8 cellular contexts compared by ENCODE assay signal in genomic region chr12:132189378-132190011, GRCh38. TPM values are rescaled to one million over a fixed set of nuclear protein-coding genes. Genes with fewer than 3 reads are reported as not detected.
DNase-seq lines count a peak whose midpoint lies in the region; ATAC-seq and TF ChIP-seq lines count a peak whose summit lies in the region.

No MANE protein-coding gene starts in this region.

- POLR2A ChIA-PET in CD4-positive, alpha-beta T cell (lab: Charles Lee): interaction anchor here (0.9 to 2.4 kb wide), 7 partner anchors 10 to 640 kb away, joined by 3 to 35 read pairs (median 4); no protein-coding TSS in a partner anchor
- POLR2A ChIA-PET in PC-9 (lab: Charles Lee; ENCODE audit: unreplicated experiment): interaction anchor here (0.6 kb wide), 1 partner anchor 241 kb away, joined by 4 read pairs; no protein-coding TSS in a partner anchor

- peaks cover 6% of the 10 kb centered on the region for H3K9me3 Mint-ChIP-seq in CD4-positive, alpha-beta T cell
- peaks cover 4 to 9% of the 10 kb centered on the region in 2 donors for H3K9me3 Mint-ChIP-seq in activated T-cell treated with anti-CD3 and anti-CD28 coated beads, Interleukin-2, amount 50 U/mL, for 72 hours
- H3K9me3 Mint-ChIP-seq in natural killer cell: peaks cover 0 to 3% of the 10 kb centered on the region in 2 donors
- H3K9me3 Mint-ChIP-seq in stimulated activated memory B cell treated with anti-CD40 and anti-IgM and Interleukin-4, amounts not matched to agents 10 μg/mL and 1 μg/mL and 100 μg/mL, for 72 hours: peaks cover 12% of the 10 kb centered on the region

- peak overlapping the region; percentile 61 for H3K9ac ChIP-seq in fibroblast of lung (ENCODE audit: insufficient read depth, low read length)

- H3K27me3 ChIP-seq in CD4-positive, alpha-beta T cell (ENCODE audit: control insufficient read depth, insufficient read depth, low read length): no peaks in the 10 kb centered on the region
- H3K27me3 ChIP-seq in PC-9 (ENCODE audit: insufficient read depth, low read depth) (peaks cover 100% of the 10 kb centered on the region), fibroblast of lung (ENCODE audit: control insufficient read depth, insufficient read depth, low read length) (no peaks in the 10 kb centered on the region)

- H3K4me1 ChIP-seq in PC-9 (replicated peaks; ENCODE audit: insufficient read depth) (no peaks in the 10 kb centered on the region), fibroblast of lung (ENCODE audit: control insufficient read depth, extremely low read depth, insufficient read depth, low read length) (no peaks in the 10 kb centered on the region)

- peak; percentile 86 to 96 (median 93) for DNase-seq in CD4-positive, alpha-beta T cell
- peak in 1 of 2 experiments; percentile 92 for DNase-seq in PC-9
- DNase-seq in activated T-cell treated with anti-CD3 and anti-CD28 coated beads, Interleukin-2, amount 50 U/mL, for 72 hours: peak; percentile 95 to 96
- DNase-seq in fibroblast of lung (ENCODE audit: low read depth in 2 of 2): peak; percentile 73 to 88
- DNase-seq in natural killer cell: peak; percentile 83

- 0 out of 2 replicates have a peak overlapping the region, but pooled peaks have one; percentile 16 for H3K4me2 ChIP-seq in PC-9
- H3K4me2 ChIP-seq in fibroblast of lung (ENCODE audit: extremely low read depth, insufficient read depth, low read length): peak overlapping the region; percentile 92

- no peaks in the 10 kb centered on the region for H3K27me3 Mint-ChIP-seq in CD4-positive, alpha-beta T cell
- peaks cover 2% of the 10 kb centered on the region for H3K27me3 Mint-ChIP-seq in activated T-cell treated with anti-CD3 and anti-CD28 coated beads, Interleukin-2, amount 50 U/mL, for 72 hours (ENCODE audit: low read depth)
- peaks cover 0 to 2% of the 10 kb centered on the region in 2 donors for H3K27me3 Mint-ChIP-seq in natural killer cell (ENCODE audit: low read depth in 2 of 2)
- H3K27me3 Mint-ChIP-seq in stimulated activated memory B cell treated with anti-CD40 and anti-IgM and Interleukin-4, amounts not matched to agents 10 μg/mL and 1 μg/mL and 100 μg/mL, for 72 hours: no peaks in the 10 kb centered on the region

- peak overlapping the region; percentile 93 for H3K4me3 Mint-ChIP-seq in CD4-positive, alpha-beta T cell
- H3K4me3 Mint-ChIP-seq in activated T-cell treated with anti-CD3 and anti-CD28 coated beads, Interleukin-2, amount 50 U/mL, for 72 hours: peak overlapping the region; percentile 93 to 96
- H3K4me3 Mint-ChIP-seq in natural killer cell: peak overlapping the region; percentile 88
- peak overlapping the region; percentile 80 for H3K4me3 Mint-ChIP-seq in stimulated activated memory B cell treated with anti-CD40 and anti-IgM and Interleukin-4, amounts not matched to agents 10 μg/mL and 1 μg/mL and 100 μg/mL, for 72 hours

- H2AFZ ChIP-seq in PC-9: no peak overlapping the region
- peak overlapping the region; percentile 82 for H2AFZ ChIP-seq in fibroblast of lung (ENCODE audit: low read length)

- peak overlapping the region; percentile 86 for H3K27ac Mint-ChIP-seq in CD4-positive, alpha-beta T cell
- H3K27ac Mint-ChIP-seq in activated T-cell treated with anti-CD3 and anti-CD28 coated beads, Interleukin-2, amount 50 U/mL, for 72 hours: no peak overlapping the region
- H3K27ac Mint-ChIP-seq in natural killer cell: peak overlapping the region; percentile 76 to 87
- peak overlapping the region; percentile 76 for H3K27ac Mint-ChIP-seq in stimulated activated memory B cell treated with anti-CD40 and anti-IgM and Interleukin-4, amounts not matched to agents 10 μg/mL and 1 μg/mL and 100 μg/mL, for 72 hours

- H3K79me2 ChIP-seq in PC-9 (ENCODE audit: low read depth) (no peaks in the 10 kb centered on the region), fibroblast of lung (ENCODE audit: control insufficient read depth, insufficient read depth, low read length) (no peaks in the 10 kb centered on the region)

- CTCF ChIA-PET in CD4-positive, alpha-beta T cell (lab: Charles Lee): interaction anchor here (1.4 kb wide), 1 partner anchor 36 kb away, joined by 5 read pairs; no protein-coding TSS in a partner anchor
- CTCF ChIA-PET in PC-9 (lab: Charles Lee): interaction anchor here (0.6 kb wide), 1 partner anchor 241 kb away, joined by 3 read pairs; no protein-coding TSS in a partner anchor

- H3K36me3 Mint-ChIP-seq in CD4-positive, alpha-beta T cell (ENCODE audit: low read depth): peaks cover 22% of the 10 kb centered on the region
- H3K36me3 Mint-ChIP-seq in activated T-cell treated with anti-CD3 and anti-CD28 coated beads, Interleukin-2, amount 50 U/mL, for 72 hours (ENCODE audit: insufficient read depth in 2 of 2): peaks cover 3 to 9% of the 10 kb centered on the region in 2 donors
- no peaks in the 10 kb centered on the region for H3K36me3 Mint-ChIP-seq in natural killer cell
- no peaks in the 10 kb centered on the region for H3K36me3 Mint-ChIP-seq in stimulated activated memory B cell treated with anti-CD40 and anti-IgM and Interleukin-4, amounts not matched to agents 10 μg/mL and 1 μg/mL and 100 μg/mL, for 72 hours

- H3K4me3 ChIP-seq in PC-9 (no peak overlapping the region), fibroblast of lung (replicated peaks in 1 of 4; ENCODE audit: control extremely low read depth in 1 of 4, insufficient read depth in 1 of 4, low read depth in 3 of 4, low read length in 4 of 4) (peak overlapping the region; percentile 51 to 58 (median 54))

- peak overlapping the region; percentile 76 for H3K27ac ChIP-seq in CD4-positive, alpha-beta T cell (ENCODE audit: low read depth, low read length)
- H3K27ac ChIP-seq in PC-9: no peak overlapping the region
- no peak overlapping the region for H3K27ac ChIP-seq in fibroblast of lung (ENCODE audit: insufficient read depth, low read length)

- H4K20me1 ChIP-seq in PC-9 (ENCODE audit: insufficient read depth) (no peaks in the 10 kb centered on the region), fibroblast of lung (ENCODE audit: control insufficient read depth, extremely low read depth, insufficient read depth, low read length) (no peaks in the 10 kb centered on the region)

- peaks cover 45% of the 10 kb centered on the region for H3K4me1 Mint-ChIP-seq in CD4-positive, alpha-beta T cell (ENCODE audit: low read depth)
- peaks cover 36% of the 10 kb centered on the region for H3K4me1 Mint-ChIP-seq in activated T-cell treated with anti-CD3 and anti-CD28 coated beads, Interleukin-2, amount 50 U/mL, for 72 hours (ENCODE audit: low read depth)
- peaks cover 27 to 28% of the 10 kb centered on the region in 2 donors for H3K4me1 Mint-ChIP-seq in natural killer cell
- peaks cover 30% of the 10 kb centered on the region for H3K4me1 Mint-ChIP-seq in stimulated activated memory B cell treated with anti-CD40 and anti-IgM and Interleukin-4, amounts not matched to agents 10 μg/mL and 1 μg/mL and 100 μg/mL, for 72 hours

- H3K9me3 ChIP-seq in CD4-positive, alpha-beta T cell (ENCODE audit: control insufficient read depth, low read length): peaks cover 10% of the 10 kb centered on the region
- H3K9me3 ChIP-seq in PC-9 (ENCODE audit: insufficient read depth, low read depth) (no peaks in the 10 kb centered on the region), fibroblast of lung (ENCODE audit: control insufficient read depth, insufficient read depth, low read depth, low read length) (no peaks in the 10 kb centered on the region)

- H3K36me3 ChIP-seq in PC-9 (ENCODE audit: low read depth) (no peaks in the 10 kb centered on the region), fibroblast of lung (ENCODE audit: control insufficient read depth, insufficient read depth, low read length) (no peaks in the 10 kb centered on the region)

- peak; percentile 87 for ATAC-seq in CD4-positive, alpha-beta T cell (ENCODE audit: poor library complexity)
- ATAC-seq in GM19372 (IDR thresholded peaks at IDR 0.05; ENCODE audit: low read depth, unreplicated experiment) (peak; percentile 96), HG03521 (IDR thresholded peaks at IDR 0.05; ENCODE audit: unreplicated experiment) (peak; percentile 86), natural killer cell (peak; percentile 92 to 96 (median 92))
- peak; percentile 94 to 95 for ATAC-seq in activated T-cell treated with anti-CD3 and anti-CD28 coated beads, Interleukin-2, amount 50 U/mL, for 72 hours (replicated peaks in 1 of 2)
- peak; percentile 96 for ATAC-seq in stimulated activated memory B cell treated with anti-CD40 and anti-IgM and Interleukin-4, amounts not matched to agents 10 μg/mL and 1 μg/mL and 100 μg/mL, for 72 hours

- no peaks in the 10 kb centered on the region for H3F3A ChIP-seq in PC-9 (ENCODE audit: insufficient read depth, low read depth)

- no peaks in the 10 kb centered on the region for H3K9me2 ChIP-seq in PC-9 (ENCODE audit: insufficient read depth)

- no peak for TF ChIP-seq CTCF in CD4-positive, alpha-beta T cell (IDR thresholded peaks at IDR 0.05)
- TF ChIP-seq CTCF in PC-9 (conservative IDR thresholded peaks at IDR 0.05) (no peak), fibroblast of lung (conservative IDR thresholded peaks at IDR 0.05 in 1 of 2, IDR thresholded peaks at IDR 0.05 in 1 of 2; ENCODE audit: low read depth in 1 of 2, low read length in 2 of 2) (no peak), natural killer cell (IDR thresholded peaks at IDR 0.05) (no peak)

- BruUV-seq in PC-9 (replicated peaks; lab: Mats Ljungman, UMichigan): no TSS peak

- intact Hi-C loops in CD4-positive, alpha-beta T cell (cut with DNase I, micrococcal nuclease): loop anchor here (1.0 to 5.0 kb wide), 4 partner anchors 37 to 298 kb away; partner anchors contain the start of genes DDX51 (in 1 of the 2) and NOC4L (in 1 of the 2)
- intact Hi-C loops in PC-9 (cut with micrococcal nuclease; ENCODE audit: unreplicated experiment): no loop called here
- intact Hi-C loops in natural killer cell (cut with micrococcal nuclease): loop anchor here (5.0 kb wide), 1 partner anchor 37 kb away; no protein-coding TSS in a partner anchor

RNA-seq across cellular contexts. Expression of gene NOC4L, which starts 45.2 kb away (rescaled TPM):
- total RNA-seq in CD4-positive, alpha-beta T cell: 10 to 100 TPM; 21.8 to 22.3 TPM
- total RNA-seq in PC-9 (2021) (24.1 and 27.1 TPM in 2 replicates), fibroblast of lung (5.6 and 6.8 TPM in 2 replicates), natural killer cell (10 to 100 TPM; 21.0 to 30.2 (median 21.7) TPM)
- total RNA-seq in activated T-cell treated with anti-CD3 and anti-CD28 coated beads, Interleukin-2, amount 50 U/mL, for 72 hours: 10 to 100 TPM; 19.4 to 21.2 TPM
- polyA plus RNA-seq in fibroblast of lung: 3.0 and 5.8 TPM in 2 replicates
- 12.0 and 20.8 TPM in 2 replicates for polyA plus RNA-seq in fibroblast of lung (2012)
- 6.0 and 16.2 TPM in 2 replicates for polyA minus RNA-seq in fibroblast of lung (ENCODE audit: low replicate concordance)

RNA-seq across cellular contexts. Expression of gene DDX51, which starts 45.4 kb away (rescaled TPM):
- 10 to 100 TPM; 58.0 to 59.3 TPM for total RNA-seq in CD4-positive, alpha-beta T cell
- total RNA-seq in PC-9 (2021) (16.2 and 19.7 TPM in 2 replicates), fibroblast of lung (7.2 and 7.4 TPM in 2 replicates), natural killer cell (10 to 100 TPM; 39.5 to 55.9 (median 54.2) TPM)
- total RNA-seq in activated T-cell treated with anti-CD3 and anti-CD28 coated beads, Interleukin-2, amount 50 U/mL, for 72 hours: 10 to 100 TPM; 18.3 to 23.4 TPM
- 3.7 and 7.0 TPM in 2 replicates for polyA plus RNA-seq in fibroblast of lung
- polyA plus RNA-seq in fibroblast of lung (2012): 7.4 and 11.5 TPM in 2 replicates
- 4.4 and 12.1 TPM in 2 replicates for polyA minus RNA-seq in fibroblast of lung (ENCODE audit: low replicate concordance)
